In genomic region chrY:13520474-13520873, GRCh38 we compare ENCODE assay signal across 25 cellular contexts. TPM values are rescaled to one million over a fixed set of nuclear protein-coding genes. Genes with fewer than 3 reads are reported as not detected.
"Had no signal": no experiment of that assay in that cellular context is flagged by ENCODE, and none has a peak within 500 bp of the region (broad histone marks: within the 10 kb centered on the region; RNA-seq: fewer than 3 reads in every experiment).

No MANE protein-coding gene starts in this region.

- H3K36me3 Mint-ChIP-seq: natural killer cell; stimulated activated effector memory CD8-positive, alpha-beta T cell treated with anti-CD3 and anti-CD28 coated beads, Interleukin-12 subunit alpha, Interleukin-12 subunit beta, amount 100 ng/mL, for 72 hours; stimulated activated naive B cell treated with anti-CD40 and anti-IgM and Interleukin-4, amounts not matched to agents 10 μg/mL and 1 μg/mL and 100 μg/mL, for 72 hours had no signal

- H3K4me3 Mint-ChIP-seq: natural killer cell; nephron progenitor cell; neural crest cell; stimulated activated effector memory CD8-positive, alpha-beta T cell treated with anti-CD3 and anti-CD28 coated beads, Interleukin-12 subunit alpha, Interleukin-12 subunit beta, amount 100 ng/mL, for 72 hours; stimulated activated naive B cell treated with anti-CD40 and anti-IgM and Interleukin-4, amounts not matched to agents 10 μg/mL and 1 μg/mL and 100 μg/mL, for 72 hours; stimulated activated naive CD8-positive, alpha-beta T cell treated with anti-CD3 and anti-CD28 coated beads, Interleukin-15, Interleukin-2, amounts not matched to agents 100 ng/mL and 50 ng/mL, for 24 hours had no signal

- H3K27ac Mint-ChIP-seq: natural killer cell; nephron progenitor cell; stimulated activated effector memory CD8-positive, alpha-beta T cell treated with anti-CD3 and anti-CD28 coated beads, Interleukin-12 subunit alpha, Interleukin-12 subunit beta, amount 100 ng/mL, for 72 hours; stimulated activated naive B cell treated with anti-CD40 and anti-IgM and Interleukin-4, amounts not matched to agents 10 μg/mL and 1 μg/mL and 100 μg/mL, for 72 hours; stimulated activated naive CD8-positive, alpha-beta T cell treated with anti-CD3 and anti-CD28 coated beads, Interleukin-15, Interleukin-2, amounts not matched to agents 100 ng/mL and 50 ng/mL, for 24 hours had no signal

- ATAC-seq: natural killer cell; pancreas; right cardiac atrium; right lobe of liver; stimulated activated effector memory CD8-positive, alpha-beta T cell treated with anti-CD3 and anti-CD28 coated beads, Interleukin-12 subunit alpha, Interleukin-12 subunit beta, amount 100 ng/mL, for 72 hours; stimulated activated naive B cell treated with anti-CD40 and anti-IgM and Interleukin-4, amounts not matched to agents 10 μg/mL and 1 μg/mL and 100 μg/mL, for 72 hours had no signal

- H3K4me1 Mint-ChIP-seq: natural killer cell; nephron progenitor cell; neural crest cell; stimulated activated effector memory CD8-positive, alpha-beta T cell treated with anti-CD3 and anti-CD28 coated beads, Interleukin-12 subunit alpha, Interleukin-12 subunit beta, amount 100 ng/mL, for 72 hours; stimulated activated naive B cell treated with anti-CD40 and anti-IgM and Interleukin-4, amounts not matched to agents 10 μg/mL and 1 μg/mL and 100 μg/mL, for 72 hours had no signal

- DNase-seq: natural killer cell; nephron progenitor cell; nucleus accumbens; pancreas; right cardiac atrium; right lobe of liver; sigmoid colon; small intestine; stimulated activated CD4-positive, alpha-beta T cell treated with anti-CD3 and anti-CD28 coated beads, Interleukin-15, amount 100 ng/mL, for 24 hours; stimulated activated CD4-positive, alpha-beta T cell treated with anti-CD3 and anti-CD28 coated beads, Interleukin-2, amount 100 ng/mL, for 24 hours; stimulated activated CD4-positive, alpha-beta T cell treated with anti-CD3 and anti-CD28 coated beads, Interleukin-2, amount 100 ng/mL, for 48 hours; stimulated activated CD4-positive, alpha-beta T cell treated with anti-CD3 and anti-CD28 coated beads, Interleukin-4, amount 100 ng/mL, for 24 hours; stimulated activated naive B cell treated with anti-CD40 and anti-IgM and Interleukin-4, amounts not matched to agents 10 μg/mL and 1 μg/mL and 100 μg/mL, for 72 hours; stimulated activated naive CD4-positive, alpha-beta T cell treated with Interleukin-2 at 50 U/mL for 16 hours; stomach; thyroid gland; trophoblast cell; upper lobe of left lung had no signal

- H3K9me3 Mint-ChIP-seq: natural killer cell, nephron progenitor cell, neural crest cell had no signal

RNA-seq across cellular contexts. Expression of gene UTY, which starts 40.6 kb away (rescaled TPM):
- total RNA-seq: neural crest cell, osteocyte, posterior vena cava, ureter, vagina had no signal
